8 cellular contexts compared by ENCODE assay signal in genomic region chr7:129951076-129952011, GRCh38. TPM values are rescaled to one million over a fixed set of nuclear protein-coding genes. Genes with fewer than 3 reads are reported as not detected.
DNase-seq lines count a peak whose midpoint lies in the region; ATAC-seq and TF ChIP-seq lines count a peak whose summit lies in the region.

No MANE protein-coding gene starts in this region.

- no CpG with 5 or more reads among the region's 7 CpGs for WGBS in iPS DF 6.9 (ENCODE audit: insufficient coverage, insufficient read length)
- WGBS in smooth muscle cell (ENCODE audit: low lambda C conversion rate): 1% methylated on average over 7 of the region's 7 CpGs

- H3K27me3 ChIP-seq in BE2C (no peaks in the 10 kb centered on the region), iPS DF 6.9 (ENCODE audit: control insufficient read depth, insufficient read depth, low read length) (no peaks in the 10 kb centered on the region), smooth muscle cell (ENCODE audit: low read depth) (no peaks in the 10 kb centered on the region)

- intact Hi-C loops in activated T-helper 1 cell treated with anti-CD3 and anti-CD28 coated beads, Interleukin-12 subunit alpha, Interleukin-12 subunit beta, Interleukin-2, Interleukin-4 antibody, amounts not matched to agents 30 ng/mL and 10 ng/mL and 1 ng/mL, durations not matched to agents 14 hours and 24 hours and 36 hours (cut with micrococcal nuclease): loop anchor here (1.0 to 10.0 kb wide), 10 partner anchors 100 to 1494 kb away; partner anchors contain the start of genes COPG2, HILPDA, KLHDC10 and ZC3HC1

- peaks cover 54% of the 10 kb centered on the region for H4K20me1 ChIP-seq in smooth muscle cell (ENCODE audit: low read depth)

- H3K9me3 Mint-ChIP-seq in activated T-helper 1 cell treated with anti-CD3 and anti-CD28 coated beads, Interleukin-12 subunit alpha, Interleukin-12 subunit beta, Interleukin-2, Interleukin-4 antibody, amounts not matched to agents 30 ng/mL and 10 ng/mL and 1 ng/mL, durations not matched to agents 14 hours and 24 hours and 36 hours: no peaks in the 10 kb centered on the region

- H3K4me3 Mint-ChIP-seq in activated T-helper 1 cell treated with anti-CD3 and anti-CD28 coated beads, Interleukin-12 subunit alpha, Interleukin-12 subunit beta, Interleukin-2, Interleukin-4 antibody, amounts not matched to agents 30 ng/mL and 10 ng/mL and 1 ng/mL, durations not matched to agents 14 hours and 24 hours and 36 hours: no peak overlapping the region

- H3K27ac Mint-ChIP-seq in activated T-helper 1 cell treated with anti-CD3 and anti-CD28 coated beads, Interleukin-12 subunit alpha, Interleukin-12 subunit beta, Interleukin-2, Interleukin-4 antibody, amounts not matched to agents 30 ng/mL and 10 ng/mL and 1 ng/mL, durations not matched to agents 14 hours and 24 hours and 36 hours: peak overlapping the region; percentile 93

- peak overlapping the region; percentile 98 for H3K9ac ChIP-seq in smooth muscle cell (ENCODE audit: low read depth)

- H3K4me1 Mint-ChIP-seq in activated T-helper 1 cell treated with anti-CD3 and anti-CD28 coated beads, Interleukin-12 subunit alpha, Interleukin-12 subunit beta, Interleukin-2, Interleukin-4 antibody, amounts not matched to agents 30 ng/mL and 10 ng/mL and 1 ng/mL, durations not matched to agents 14 hours and 24 hours and 36 hours (ENCODE audit: low read depth): peaks cover 19% of the 10 kb centered on the region

- no peak for TF ChIP-seq CTCF in BE2C (IDR thresholded peaks at IDR 0.05; ENCODE audit: low read depth, low read length)
- no peak for TF ChIP-seq CTCF in HFF-Myc (IDR thresholded peaks at IDR 0.05; ENCODE audit: low read depth, low read length, missing control alignments)
- no peak for TF ChIP-seq CTCF in smooth muscle cell (IDR thresholded peaks at IDR 0.05; ENCODE audit: borderline replicate concordance, insufficient read depth, poor library complexity, severe bottlenecking)

- H3K9me3 ChIP-seq in BE2C: no peaks in the 10 kb centered on the region
- no peaks in the 10 kb centered on the region for H3K9me3 ChIP-seq in iPS DF 6.9 (ENCODE audit: control insufficient read depth, insufficient read depth, low read length)
- no peaks in the 10 kb centered on the region for H3K9me3 ChIP-seq in smooth muscle cell (replicated peaks; ENCODE audit: low read depth)

- H2AFZ ChIP-seq in smooth muscle cell (ENCODE audit: low read depth): no peak overlapping the region

- H3K4me1 ChIP-seq in BE2C: no peaks in the 10 kb centered on the region
- peaks cover 3% of the 10 kb centered on the region; the same call in 1 of the 2 replicates for H3K4me1 ChIP-seq in iPS DF 6.9 (ENCODE audit: control insufficient read depth, insufficient read depth, low read length)
- H3K4me1 ChIP-seq in smooth muscle cell (ENCODE audit: low read depth): peaks cover 13% of the 10 kb centered on the region

- H3K79me2 ChIP-seq in smooth muscle cell (ENCODE audit: low read depth): peaks cover 55% of the 10 kb centered on the region

- no peak overlapping the region for H3K27ac ChIP-seq in iPS DF 6.9 (ENCODE audit: low read length)
- peak overlapping the region; percentile 94 for H3K27ac ChIP-seq in smooth muscle cell (ENCODE audit: low read depth)

- no peak for ATAC-seq in HG03439 (IDR thresholded peaks at IDR 0.05; ENCODE audit: unreplicated experiment)
- no peak for ATAC-seq in GM18511 (IDR thresholded peaks at IDR 0.05; ENCODE audit: unreplicated experiment)
- ATAC-seq in esophagus mucosa: no peak

- H3K36me3 Mint-ChIP-seq in activated T-helper 1 cell treated with anti-CD3 and anti-CD28 coated beads, Interleukin-12 subunit alpha, Interleukin-12 subunit beta, Interleukin-2, Interleukin-4 antibody, amounts not matched to agents 30 ng/mL and 10 ng/mL and 1 ng/mL, durations not matched to agents 14 hours and 24 hours and 36 hours (ENCODE audit: low read depth): peaks cover 5% of the 10 kb centered on the region

- peaks cover 11% of the 10 kb centered on the region for H3K27me3 Mint-ChIP-seq in activated T-helper 1 cell treated with anti-CD3 and anti-CD28 coated beads, Interleukin-12 subunit alpha, Interleukin-12 subunit beta, Interleukin-2, Interleukin-4 antibody, amounts not matched to agents 30 ng/mL and 10 ng/mL and 1 ng/mL, durations not matched to agents 14 hours and 24 hours and 36 hours (ENCODE audit: insufficient read depth)

- no peaks in the 10 kb centered on the region for H3K36me3 ChIP-seq in BE2C
- H3K36me3 ChIP-seq in iPS DF 6.9 (ENCODE audit: control insufficient read depth, insufficient read depth, low read length): peaks cover 3% of the 10 kb centered on the region
- no peaks in the 10 kb centered on the region for H3K36me3 ChIP-seq in smooth muscle cell (ENCODE audit: low read depth)

- H3K4me2 ChIP-seq in smooth muscle cell: peak overlapping the region; percentile 97

- H3K4me3 ChIP-seq in BE2C (ENCODE audit: low read depth, low read length) (peak overlapping the region; percentile 95), HFF-Myc (replicated peaks; ENCODE audit: low read depth, low read length) (peak overlapping the region; percentile 80), iPS DF 6.9 (ENCODE audit: low read length) (peak overlapping the region; percentile 92; the same call in 1 of the 2 replicates), smooth muscle cell (peak overlapping the region; percentile 97)

- DNase-seq in BE2C (peak; percentile 18), HFF-Myc (ENCODE audit: extremely low read depth, low read depth) (no peak), iPS DF 6.9 (ENCODE audit: low read depth, low spot score) (no peak), smooth muscle cell (lab: John Stamatoyannopoulos, UW; ENCODE audit: unreplicated experiment) (no peak)
- DNase-seq in activated T-helper 1 cell treated with anti-CD3 and anti-CD28 coated beads, Interleukin-12 subunit alpha, Interleukin-12 subunit beta, Interleukin-2, Interleukin-4 antibody, amounts not matched to agents 30 ng/mL and 10 ng/mL and 1 ng/mL, durations not matched to agents 14 hours and 24 hours and 36 hours (ENCODE audit: low spot score): no peak

- peaks cover 16% of the 10 kb centered on the region for H3F3A ChIP-seq in smooth muscle cell (ENCODE audit: low read depth)

RNA-seq across cellular contexts. Expression of gene UBE2H, which starts 1.4 kb away (rescaled TPM):
- 63.3 TPM for polyA plus RNA-seq in BE2C (2012; ENCODE audit: insufficient read depth, insufficient read length, low read depth)
- total RNA-seq in activated T-helper 1 cell treated with anti-CD3 and anti-CD28 coated beads, Interleukin-12 subunit alpha, Interleukin-12 subunit beta, Interleukin-2, Interleukin-4 antibody, amounts not matched to agents 30 ng/mL and 10 ng/mL and 1 ng/mL, durations not matched to agents 14 hours and 24 hours and 36 hours: 27.1 TPM in 2 replicates
- 74.5 and 94.5 TPM in 2 replicates for total RNA-seq in smooth muscle cell
- polyA plus RNA-seq in smooth muscle cell: 66.1 and 87.8 TPM in 2 replicates
- total RNA-seq in esophagus mucosa: 98.3 TPM
